In the genomic region with DNA sequence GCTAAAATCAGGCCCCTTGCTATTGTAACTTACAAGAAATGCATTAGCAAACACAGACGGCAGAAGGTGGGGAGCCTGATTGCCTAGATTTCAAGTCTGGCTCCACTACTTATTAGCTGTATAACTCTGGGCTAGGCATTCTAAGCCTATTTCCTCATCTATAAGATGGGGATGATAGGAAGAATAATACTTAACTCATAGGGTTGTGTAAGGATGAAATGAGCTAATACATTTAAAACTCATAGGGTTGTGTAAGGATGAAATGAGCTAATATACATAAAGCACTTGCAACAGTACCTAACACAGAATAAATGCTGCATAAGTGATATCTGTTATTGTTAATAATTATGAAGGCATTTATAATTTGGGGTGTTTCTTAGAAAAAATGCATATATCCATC, we compare ENCODE assay signal across 24 cellular contexts.
"Had no signal": no experiment of that assay in that cellular context is flagged by ENCODE, and none has a peak within 500 bp of the region (broad histone marks: within the 10 kb centered on the region; RNA-seq: fewer than 3 reads in every experiment).

No MANE protein-coding gene starts in this region.

- H3K4me1 ChIP-seq: colonic mucosa, gastroesophageal sphincter, heart left ventricle, lower lobe of right lung, psoas muscle, sigmoid colon, stomach, testis, tibial artery had no signal

- H3K27me3 ChIP-seq: colonic mucosa, esophagus squamous epithelium, foreskin keratinocyte, gastroesophageal sphincter, heart left ventricle, hepatocyte, ovary, sigmoid colon, stomach, testis, tibial artery had no signal

- H3K4me3 ChIP-seq: colonic mucosa, esophagus squamous epithelium, gastroesophageal sphincter, heart left ventricle, hepatocyte, lower lobe of right lung, ovary, psoas muscle, sigmoid colon, stomach, testis, tibial artery had no signal

- H3K36me3 ChIP-seq: colonic mucosa, esophagus squamous epithelium, gastroesophageal sphincter, heart left ventricle, lower lobe of right lung, ovary, sigmoid colon, stomach, tibial artery had no signal

- H3K27ac ChIP-seq: colonic mucosa, foreskin keratinocyte, gastroesophageal sphincter, heart left ventricle, hepatocyte, lower lobe of right lung, ovary, psoas muscle, sigmoid colon, stomach, testis, tibial artery had no signal

- ATAC-seq: foreskin keratinocyte; gastroesophageal sphincter; heart left ventricle; left ventricle myocardium superior; lower lobe of right lung; natural killer cell; psoas muscle; right cardiac atrium; stimulated activated effector memory CD8-positive, alpha-beta T cell treated with anti-CD3 and anti-CD28 coated beads, Interleukin-12 subunit alpha, Interleukin-12 subunit beta, amount 100 ng/mL, for 72 hours had no signal

- H3K9me3 ChIP-seq: colonic mucosa, esophagus squamous epithelium, gastroesophageal sphincter, heart left ventricle, lower lobe of right lung, ovary, psoas muscle, sigmoid colon, stomach, testis, tibial artery had no signal

- H2AFZ ChIP-seq: hepatocyte had no signal

- DNase-seq: colonic mucosa; effector CD8-positive, alpha-beta T cell; endodermal cell; esophagus squamous epithelium; foreskin keratinocyte; heart left ventricle; left ventricle myocardium superior; lower lobe of right lung; natural killer cell; occipital lobe; ovary; posterior cingulate gyrus; psoas muscle; right cardiac atrium; sigmoid colon; stimulated activated CD4-positive, alpha-beta T cell treated with anti-CD3 and anti-CD28 coated beads, Interleukin-2, amount 100 ng/mL, for 24 hours; stimulated activated CD4-positive, alpha-beta T cell treated with anti-CD3 and anti-CD28 coated beads, Interleukin-4, amount 100 ng/mL, for 24 hours; stimulated activated naive CD4-positive, alpha-beta T cell treated with Interleukin-2 at 50 U/mL for 16 hours; stomach; testis; tibial artery had no signal

- H3K4me2 ChIP-seq: hepatocyte had no signal
